In genomic region chr4:111027526-111027925, GRCh38 we compare ENCODE assay signal across 21 cellular contexts.
DNase-seq lines count a peak whose midpoint lies in the region; ATAC-seq and TF ChIP-seq lines count a peak whose summit lies in the region.
"Had no signal": no experiment of that assay in that cellular context is flagged by ENCODE, and none has a peak within 500 bp of the region (broad histone marks: within the 10 kb centered on the region; RNA-seq: fewer than 3 reads in every experiment).

No MANE protein-coding gene starts in this region.

- no peaks in the 10 kb centered on the region for H3K79me2 ChIP-seq in GM23338 (replicated peaks; ENCODE audit: insufficient read depth)

- POLR2A ChIA-PET in AG04450 (lab: Yijun Ruan, JAX), result no interaction called here

- H3K9me3 ChIP-seq in AG04450 (ENCODE audit: control insufficient read depth, insufficient read depth, low read length), result no peaks in the 10 kb centered on the region
- H3K9me3 ChIP-seq: A549, ascending aorta, prostate gland had no signal

- intact Hi-C loops in Calu3 (cut with micrococcal nuclease; ENCODE audit: unreplicated experiment), result no loop called here

- no peaks in the 10 kb centered on the region for H3K4me1 ChIP-seq in GM23338 (ENCODE audit: insufficient read depth)
- H3K4me1 ChIP-seq: A549, ascending aorta, foreskin keratinocyte, prostate gland had no signal

- TF ChIP-seq CTCF in AG04450 (IDR thresholded peaks at IDR 0.05; ENCODE audit: low read depth, low read length), result no peak
- no peak for TF ChIP-seq CTCF in GM23338 (conservative IDR thresholded peaks at IDR 0.05; ENCODE audit: low read depth in 2 of 2)
- no peak for TF ChIP-seq CTCF in brain microvascular endothelial cell (IDR thresholded peaks at IDR 0.05; ENCODE audit: low read depth, low read length, missing control alignments)
- no peak for TF ChIP-seq CTCF in mesothelial cell of epicardium (IDR thresholded peaks at IDR 0.05; ENCODE audit: unreplicated experiment)
- no peak for TF ChIP-seq CTCF in Calu3 (IDR thresholded peaks at IDR 0.05; ENCODE audit: unreplicated experiment)

- in situ Hi-C loops in brain microvascular endothelial cell (cut with HindIII; ENCODE audit: low pct_ligation_motif_present, low sequenced_read_pairs), result no loop called here
- in situ Hi-C loops in G401 (cut with HindIII; ENCODE audit: low sequenced_read_pairs), result no loop called here

- H3K27ac Mint-ChIP-seq in GM23338 (no peak overlapping the region), mesothelial cell of epicardium (peak overlapping the region; percentile 16), Calu3 (ENCODE audit: unreplicated experiment) (no peak overlapping the region)
- H3K27ac Mint-ChIP-seq: activated CD8-positive, alpha-beta T cell treated with anti-CD3 and anti-CD28 coated beads for 36 hours; activated naive CD4-positive, alpha-beta T cell treated with anti-CD3 and anti-CD28 coated beads, Interleukin-2, amount 10 ng/mL, durations not matched to agents 7 days and 5 days; activated T-cell treated with anti-CD3 and anti-CD28 coated beads, Interleukin-2, amount 50 U/mL, for 24 hours; CD4-positive, alpha-beta memory T cell; nephron progenitor cell had no signal

- no peak overlapping the region for H3K27ac ChIP-seq in AG04450 (ENCODE audit: low read depth, low read length)
- H3K27ac ChIP-seq in GM23338 (ENCODE audit: low read depth), result no peak overlapping the region
- peak overlapping the region; percentile 56 for H3K27ac ChIP-seq in brain microvascular endothelial cell
- H3K27ac ChIP-seq: A549, ascending aorta, foreskin keratinocyte, prostate gland had no signal

- no TSS peak for BruUV-seq in Calu3 (replicated peaks; lab: Mats Ljungman, UMichigan)

- H4K20me1 ChIP-seq in GM23338 (replicated peaks; ENCODE audit: insufficient read depth), result no peaks in the 10 kb centered on the region

- H3K27me3 Mint-ChIP-seq in GM23338 (ENCODE audit: insufficient read depth, low read depth, poor library complexity), result no peaks in the 10 kb centered on the region
- no peaks in the 10 kb centered on the region for H3K27me3 Mint-ChIP-seq in mesothelial cell of epicardium (ENCODE audit: low read depth)
- no peaks in the 10 kb centered on the region for H3K27me3 Mint-ChIP-seq in Calu3 (ENCODE audit: unreplicated experiment)
- H3K27me3 Mint-ChIP-seq: activated CD8-positive, alpha-beta T cell treated with anti-CD3 and anti-CD28 coated beads for 36 hours; activated naive CD4-positive, alpha-beta T cell treated with anti-CD3 and anti-CD28 coated beads, Interleukin-2, amount 10 ng/mL, durations not matched to agents 7 days and 5 days; activated T-cell treated with anti-CD3 and anti-CD28 coated beads, Interleukin-2, amount 50 U/mL, for 24 hours; CD4-positive, alpha-beta memory T cell had no signal

- peaks cover 3% of the 10 kb centered on the region; the same call in 1 of the 3 replicates for H3K9me3 Mint-ChIP-seq in GM23338
- peaks cover 22% of the 10 kb centered on the region for H3K9me3 Mint-ChIP-seq in mesothelial cell of epicardium
- peaks cover 2% of the 10 kb centered on the region for H3K9me3 Mint-ChIP-seq in Calu3 (ENCODE audit: low read depth, unreplicated experiment)
- H3K9me3 Mint-ChIP-seq: nephron progenitor cell had no signal

- no peaks in the 10 kb centered on the region for H3K36me3 Mint-ChIP-seq in GM23338 (ENCODE audit: low read depth)
- no peaks in the 10 kb centered on the region for H3K36me3 Mint-ChIP-seq in mesothelial cell of epicardium
- no peaks in the 10 kb centered on the region for H3K36me3 Mint-ChIP-seq in Calu3 (ENCODE audit: insufficient read depth, unreplicated experiment)
- H3K36me3 Mint-ChIP-seq: activated naive CD4-positive, alpha-beta T cell treated with anti-CD3 and anti-CD28 coated beads, Interleukin-2, amount 10 ng/mL, durations not matched to agents 7 days and 5 days; CD4-positive, alpha-beta memory T cell had no signal

- no peaks in the 10 kb centered on the region for H3K9me2 ChIP-seq in GM23338 (ENCODE audit: insufficient read depth)

- no peak for ATAC-seq in GM23338
- ATAC-seq: A549; activated CD8-positive, alpha-beta T cell treated with anti-CD3 and anti-CD28 coated beads for 36 hours; foreskin keratinocyte had no signal

- H3K27me3 ChIP-seq in AG04450 (ENCODE audit: control insufficient read depth, insufficient read depth, low read length), result no peaks in the 10 kb centered on the region
- no peaks in the 10 kb centered on the region for H3K27me3 ChIP-seq in GM23338 (ENCODE audit: insufficient read depth)
- no peaks in the 10 kb centered on the region for H3K27me3 ChIP-seq in brain microvascular endothelial cell (replicated peaks)
- H3K27me3 ChIP-seq: ascending aorta had no signal

- H3K36me3 ChIP-seq in GM23338 (ENCODE audit: insufficient read depth), result no peaks in the 10 kb centered on the region
- H3K36me3 ChIP-seq in brain microvascular endothelial cell (replicated peaks), result no peaks in the 10 kb centered on the region
- H3K36me3 ChIP-seq: ascending aorta, prostate gland had no signal

- peak; percentile 8 for DNase-seq in AG04450 (ENCODE audit: low read depth, low spot score)
- no peak for DNase-seq in GM23338 (ENCODE audit: low spot score)
- DNase-seq in brain microvascular endothelial cell, result peak; percentile 52
- no peak for DNase-seq in mesothelial cell of epicardium (ENCODE audit: low spot score in 2 of 2, unreplicated experiment in 2 of 2)
- no peak for DNase-seq in SW 1271 (lab: John Stamatoyannopoulos, UW)
- no peak for DNase-seq in G401 (ENCODE audit: low spot score)
- no peak for DNase-seq in Calu3
- no peak for DNase-seq in RKO (ENCODE audit: low spot score)
- DNase-seq: activated CD8-positive, alpha-beta T cell treated with anti-CD3 and anti-CD28 coated beads for 36 hours; activated naive CD4-positive, alpha-beta T cell treated with anti-CD3 and anti-CD28 coated beads, Interleukin-2, amount 10 ng/mL, durations not matched to agents 7 days and 5 days; activated T-cell treated with anti-CD3 and anti-CD28 coated beads, Interleukin-2, amount 50 U/mL, for 24 hours; CD4-positive, alpha-beta memory T cell; DMS79 treated with DMSO at 0.1 percent for 48 hours; foreskin keratinocyte; MM.1S; NCI-H146; nephron progenitor cell; SIG-M5 had no signal

- peak overlapping the region; percentile 11; the same call in 1 of the 2 replicates for H2AFZ ChIP-seq in GM23338

- H3K4me1 Mint-ChIP-seq in GM23338, result peaks cover 9% of the 10 kb centered on the region; the same call in 2 of the 3 replicates
- peaks cover 4% of the 10 kb centered on the region for H3K4me1 Mint-ChIP-seq in mesothelial cell of epicardium
- no peaks in the 10 kb centered on the region for H3K4me1 Mint-ChIP-seq in Calu3 (ENCODE audit: low read depth, unreplicated experiment)
- H3K4me1 Mint-ChIP-seq: activated naive CD4-positive, alpha-beta T cell treated with anti-CD3 and anti-CD28 coated beads, Interleukin-2, amount 10 ng/mL, durations not matched to agents 7 days and 5 days; CD4-positive, alpha-beta memory T cell; nephron progenitor cell had no signal

- H3F3A ChIP-seq in GM23338 (replicated peaks; ENCODE audit: low read depth), result no peaks in the 10 kb centered on the region

- no peak overlapping the region for H3K4me2 ChIP-seq in GM23338
- H3K4me2 ChIP-seq: A549 had no signal

- H3K4me3 ChIP-seq in AG04450 (ENCODE audit: low read depth, low read length) (no peak overlapping the region), GM23338 (no peak overlapping the region), brain microvascular endothelial cell (ENCODE audit: low read depth, low read length) (no peak overlapping the region)
- H3K4me3 ChIP-seq: A549, ascending aorta, prostate gland had no signal

- H3K4me3 Mint-ChIP-seq in GM23338, result no peak overlapping the region
- H3K4me3 Mint-ChIP-seq in mesothelial cell of epicardium, result no peak overlapping the region
- no peak overlapping the region for H3K4me3 Mint-ChIP-seq in Calu3 (ENCODE audit: low read depth, unreplicated experiment)
- H3K4me3 Mint-ChIP-seq: activated CD8-positive, alpha-beta T cell treated with anti-CD3 and anti-CD28 coated beads for 36 hours; activated naive CD4-positive, alpha-beta T cell treated with anti-CD3 and anti-CD28 coated beads, Interleukin-2, amount 10 ng/mL, durations not matched to agents 7 days and 5 days; activated T-cell treated with anti-CD3 and anti-CD28 coated beads, Interleukin-2, amount 50 U/mL, for 24 hours; CD4-positive, alpha-beta memory T cell; nephron progenitor cell had no signal

- CTCF ChIA-PET in AG04450 (lab: Charles Lee), result no interaction called here
- CTCF ChIA-PET in Calu3 (lab: Charles Lee), result no interaction called here

TF ChIP-seq in GM23338, 12 proteins besides CTCF, POLR2A, EP300 and RAD21 (continues in another document):
- TF ChIP-seq NANOG (IDR thresholded peaks at IDR 0.05; ENCODE audit: borderline replicate concordance), result no peak
- no peak for TF ChIP-seq ZNF331 (CRISPR knock-in tag; IDR thresholded peaks at IDR 0.05; ENCODE audit: low read depth)
- TF ChIP-seq POLR2AphosphoS5 (IDR thresholded peaks at IDR 0.05; ENCODE audit: low read depth), result no peak
- TF ChIP-seq REST (IDR thresholded peaks at IDR 0.05; ENCODE audit: unreplicated experiment), result no peak
- no peak for TF ChIP-seq EZH2phosphoT487 (IDR thresholded peaks at IDR 0.05; ENCODE audit: unreplicated experiment)
- TF ChIP-seq STAT1 (IDR thresholded peaks at IDR 0.05; ENCODE audit: unreplicated experiment), result no peak

Comparison
In these comparisons a context has a peak if more than half of its experiments do, and no peak if none do; other contexts are left out.
1. DNase-seq: peak in AG04450 (single experiment) and brain microvascular endothelial cell (single experiment); none in GM23338 (single experiment), mesothelial cell of epicardium (0 of 2), SW 1271 (0 of 2), G401 (single experiment), Calu3 (single experiment) and RKO (single experiment).